In the genomic region with DNA sequence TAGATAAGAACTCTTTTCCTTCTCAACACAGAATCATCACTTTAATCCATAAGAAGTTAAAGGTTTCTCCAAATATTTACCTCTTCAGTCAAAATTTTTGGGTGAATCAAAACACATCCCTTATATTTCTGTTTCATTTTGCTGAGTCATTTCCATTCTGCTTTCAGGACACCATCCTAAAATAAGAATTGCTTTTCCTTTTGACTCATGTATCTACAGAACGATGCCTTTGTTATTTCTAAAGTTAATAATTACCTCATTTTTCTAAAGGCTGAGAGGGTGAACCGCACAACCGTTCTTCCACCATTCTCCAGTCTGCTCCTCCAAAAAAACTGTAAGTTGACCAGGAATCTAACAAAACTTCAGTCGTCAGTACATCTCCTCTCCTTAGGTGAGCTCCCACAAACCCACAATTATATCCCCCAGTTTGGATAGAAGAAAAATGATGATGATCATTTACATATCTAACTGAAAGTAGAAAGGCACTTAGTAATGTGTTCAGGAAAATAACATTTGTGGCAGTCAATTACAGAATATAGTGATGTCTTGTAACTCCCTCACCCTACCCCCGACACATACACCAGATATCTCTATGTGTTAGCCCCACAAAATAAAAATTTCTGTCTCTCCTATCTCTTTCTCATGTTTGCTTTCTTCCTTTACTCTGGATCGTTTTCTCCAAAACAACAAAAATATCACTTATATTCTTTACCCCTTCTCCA, we compare ENCODE assay signal across 9 cellular contexts.
DNase-seq lines count a peak whose midpoint lies in the region; ATAC-seq, FAIRE-seq and TF ChIP-seq lines count a peak whose summit lies in the region.
"Had no signal": no experiment of that assay in that cellular context is flagged by ENCODE, and none has a peak within 500 bp of the region (broad histone marks: within the 10 kb centered on the region; RNA-seq: fewer than 3 reads in every experiment).

No MANE protein-coding gene starts in this region.

- TF ChIP-seq CTCF in endothelial cell (IDR thresholded peaks at IDR 0.05; ENCODE audit: unreplicated experiment): no peak

- no peaks in the 10 kb centered on the region for H3K9me3 Mint-ChIP-seq in endothelial cell (ENCODE audit: unreplicated experiment)

- H3K36me3 Mint-ChIP-seq in endothelial cell (ENCODE audit: low read depth, unreplicated experiment): no peaks in the 10 kb centered on the region
- H3K36me3 Mint-ChIP-seq: brain had no signal

- TF ChIP-seq POLR2A in H54 (IDR thresholded peaks at IDR 0.05; ENCODE audit: low read depth, low read length): no peak

- peaks cover 10% of the 10 kb centered on the region for H3K4me1 Mint-ChIP-seq in endothelial cell (ENCODE audit: unreplicated experiment)

- H3K4me3 Mint-ChIP-seq in endothelial cell (ENCODE audit: unreplicated experiment): no peak overlapping the region
- H3K4me3 Mint-ChIP-seq: brain had no signal

- peak; percentile 20 for DNase-seq in HuH-7.5 (ENCODE audit: low spot score)
- DNase-seq in H54 (ENCODE audit: insufficient read length, low spot score): no peak
- DNase-seq in endothelial cell (ENCODE audit: low spot score): no peak
- no peak for DNase-seq in SK-N-DZ (ENCODE audit: low spot score)
- no peak for DNase-seq in NCI-H2081 (lab: John Stamatoyannopoulos, UW)
- DNase-seq: foreskin melanocyte had no signal

- ATAC-seq in GM19372 (IDR thresholded peaks at IDR 0.05; ENCODE audit: low read depth, unreplicated experiment) (peak; percentile 82), HG02870 (IDR thresholded peaks at IDR 0.05; ENCODE audit: unreplicated experiment) (peak; percentile 89)

- H3K27me3 Mint-ChIP-seq in endothelial cell (ENCODE audit: unreplicated experiment): no peaks in the 10 kb centered on the region
- H3K27me3 Mint-ChIP-seq: brain had no signal

- no peak for FAIRE-seq in H54 (lab: Jason Lieb, UNC)

- H3K27ac Mint-ChIP-seq in endothelial cell (ENCODE audit: unreplicated experiment): no peak overlapping the region
- H3K27ac Mint-ChIP-seq: brain had no signal
